ENCODE assay signal across 11 cellular contexts in the genomic region with DNA sequence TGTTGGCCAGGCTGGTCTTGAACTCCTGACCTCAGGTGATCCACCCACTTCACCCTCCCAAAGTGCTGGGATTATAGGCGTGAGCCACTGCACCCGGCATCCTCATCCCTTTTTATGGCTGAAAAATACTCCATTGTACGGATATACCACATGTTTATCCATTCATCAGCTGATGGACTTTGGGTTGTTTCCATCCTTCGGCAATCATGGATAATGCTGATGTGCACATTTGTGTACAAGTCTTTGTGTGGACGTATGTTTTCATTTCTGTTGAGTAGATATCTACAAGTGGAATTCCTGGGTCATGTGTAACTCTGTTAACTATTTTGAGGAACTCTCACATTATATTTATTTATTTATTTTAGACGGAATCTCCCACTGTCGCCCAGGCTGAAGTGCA. TPM values are rescaled to one million over a fixed set of nuclear protein-coding genes. Genes with fewer than 3 reads are reported as not detected.
"Had no signal": no experiment of that assay in that cellular context is flagged by ENCODE, and none has a peak within 500 bp of the region (broad histone marks: within the 10 kb centered on the region; RNA-seq: fewer than 3 reads in every experiment).

No MANE protein-coding gene starts in this region.

- H3K36me3 ChIP-seq: HAP-1 had no signal

- H3K4me3 ChIP-seq: GM23248, HAP-1 had no signal

- DNase-seq: GM23248, GOT3, H7, HFFc6, IMR-90, KBM-7 had no signal

- H3K27ac ChIP-seq: GM23248, HL-60 had no signal

- H2AFZ ChIP-seq: GM23248 had no signal

- H3K4me1 ChIP-seq: HAP-1 had no signal

- H3K9ac ChIP-seq: GM23248 had no signal

- ATAC-seq: HCT116 had no signal

- H3K9me3 ChIP-seq: HAP-1 had no signal

RNA-seq across cellular contexts. Expression of a gene that starts 5.7 kb away (rescaled TPM):
- total RNA-seq: GM23248, H4, H7, HFFc6, HT1080, IMR-90 had no signal
- polyA plus RNA-seq: GM23248, IMR-90 had no signal
